In the genomic region with DNA sequence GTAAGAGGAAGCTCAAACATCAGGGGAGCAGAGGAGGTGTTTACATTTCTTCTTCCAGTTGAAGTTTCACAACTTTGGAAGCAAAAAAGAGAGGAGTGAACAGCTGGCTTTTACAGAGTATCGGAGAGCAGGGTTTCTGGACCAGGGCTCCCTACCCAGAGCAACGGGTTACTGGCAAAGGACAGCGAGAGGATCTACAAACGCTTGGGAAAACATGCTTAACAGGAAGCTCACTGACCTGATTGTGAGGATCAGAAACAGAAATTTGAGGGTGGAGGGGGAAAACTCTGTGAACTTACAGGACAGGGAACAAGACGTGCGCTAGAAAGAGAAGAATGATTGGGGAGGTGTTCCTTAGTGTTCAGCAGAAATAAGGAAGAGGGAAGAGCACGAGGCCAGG, we compare ENCODE assay signal across 14 cellular contexts.
DNase-seq lines count a peak whose midpoint lies in the region; ATAC-seq and TF ChIP-seq lines count a peak whose summit lies in the region.
"Had no signal": no experiment of that assay in that cellular context is flagged by ENCODE, and none has a peak within 500 bp of the region (broad histone marks: within the 10 kb centered on the region; RNA-seq: fewer than 3 reads in every experiment).

No MANE protein-coding gene starts in this region.

- no peak overlapping the region for H3K4me3 ChIP-seq in fibroblast of villous mesenchyme (ENCODE audit: low read depth, low read length)

- peaks cover 36% of the 10 kb centered on the region for H3K36me3 Mint-ChIP-seq in activated CD4-positive, alpha-beta T cell treated with anti-CD3 and anti-CD28 coated beads, Interleukin-2, amount 10 ng/mL, durations not matched to agents 24 days and 14 days (ENCODE audit: low read depth)
- H3K36me3 Mint-ChIP-seq in T-helper 17 cell (ENCODE audit: low read depth) = peaks cover 3% of the 10 kb centered on the region

- TF ChIP-seq CTCF in fibroblast of villous mesenchyme (IDR thresholded peaks at IDR 0.05; ENCODE audit: insufficient read depth, low read depth, low read length) = no peak

- H3K27ac Mint-ChIP-seq in activated CD4-positive, alpha-beta T cell treated with anti-CD3 and anti-CD28 coated beads, Interleukin-2, amount 10 ng/mL, durations not matched to agents 24 days and 14 days = peak overlapping the region; percentile 98
- H3K27ac Mint-ChIP-seq in T-helper 17 cell = peak overlapping the region; percentile 98

- H3K4me1 Mint-ChIP-seq in activated CD4-positive, alpha-beta T cell treated with anti-CD3 and anti-CD28 coated beads, Interleukin-2, amount 10 ng/mL, durations not matched to agents 24 days and 14 days = peaks cover 65% of the 10 kb centered on the region
- H3K4me1 Mint-ChIP-seq in T-helper 17 cell = peaks cover 43% of the 10 kb centered on the region

- intact Hi-C loops in activated CD4-positive, alpha-beta T cell treated with anti-CD3 and anti-CD28 coated beads, Interleukin-2, amount 10 ng/mL, durations not matched to agents 24 days and 14 days (cut with micrococcal nuclease) = loop anchor here (5.0 kb wide), 1 partner anchor 201 kb away; no protein-coding TSS in a partner anchor
- intact Hi-C loops in sciatic nerve (cut with DNase I) = no loop called here

- H3K27me3 Mint-ChIP-seq in activated CD4-positive, alpha-beta T cell treated with anti-CD3 and anti-CD28 coated beads, Interleukin-2, amount 10 ng/mL, durations not matched to agents 24 days and 14 days = no peaks in the 10 kb centered on the region
- no peaks in the 10 kb centered on the region for H3K27me3 Mint-ChIP-seq in T-helper 17 cell

- no peaks in the 10 kb centered on the region for H3K9me3 ChIP-seq in T-helper 17 cell (ENCODE audit: control insufficient read depth, low read length, poor library complexity, severe bottlenecking)

- ATAC-seq in T-helper 17 cell = no peak
- ATAC-seq in sciatic nerve = peak; percentile 66
- ATAC-seq in GM19324 (IDR thresholded peaks at IDR 0.05; ENCODE audit: low FRiP score, unreplicated experiment) = no peak
- ATAC-seq in GM18870 (IDR thresholded peaks at IDR 0.05; ENCODE audit: unreplicated experiment) = no peak
- ATAC-seq: esophagus mucosa had no signal

- no peak for DNase-seq in activated CD4-positive, alpha-beta T cell treated with anti-CD3 and anti-CD28 coated beads, Interleukin-2, amount 10 ng/mL, durations not matched to agents 24 days and 14 days
- no peak for DNase-seq in activated CD4-positive, alpha-beta T cell treated with anti-CD3 and anti-CD28 coated beads for 48 hours
- DNase-seq in T-helper 17 cell = no peak
- DNase-seq in fibroblast of villous mesenchyme (ENCODE audit: low read depth) = peak; percentile 79
- no peak for DNase-seq in sciatic nerve (ENCODE audit: low spot score)
- DNase-seq in NCI-H146 (lab: John Stamatoyannopoulos, UW) = no peak
- DNase-seq: activated CD4-positive, CD25-positive, alpha-beta regulatory T cell treated with anti-CD3 and anti-CD28 coated beads, Interleukin-2, amount 50 U/mL, for 72 hours; GDM1; NCI-H2171 treated with DMSO at 0.1 percent for 48 hours; RPMI8226; stimulated activated naive CD4-positive, alpha-beta T cell had no signal

- peaks cover 12% of the 10 kb centered on the region for H3K9me3 Mint-ChIP-seq in activated CD4-positive, alpha-beta T cell treated with anti-CD3 and anti-CD28 coated beads, Interleukin-2, amount 10 ng/mL, durations not matched to agents 24 days and 14 days

- H3K4me3 Mint-ChIP-seq in activated CD4-positive, alpha-beta T cell treated with anti-CD3 and anti-CD28 coated beads, Interleukin-2, amount 10 ng/mL, durations not matched to agents 24 days and 14 days = peak overlapping the region; percentile 31
- H3K4me3 Mint-ChIP-seq in T-helper 17 cell = peak overlapping the region; percentile 80
